ENCODE assay signal across 3 cellular contexts in the genomic region with DNA sequence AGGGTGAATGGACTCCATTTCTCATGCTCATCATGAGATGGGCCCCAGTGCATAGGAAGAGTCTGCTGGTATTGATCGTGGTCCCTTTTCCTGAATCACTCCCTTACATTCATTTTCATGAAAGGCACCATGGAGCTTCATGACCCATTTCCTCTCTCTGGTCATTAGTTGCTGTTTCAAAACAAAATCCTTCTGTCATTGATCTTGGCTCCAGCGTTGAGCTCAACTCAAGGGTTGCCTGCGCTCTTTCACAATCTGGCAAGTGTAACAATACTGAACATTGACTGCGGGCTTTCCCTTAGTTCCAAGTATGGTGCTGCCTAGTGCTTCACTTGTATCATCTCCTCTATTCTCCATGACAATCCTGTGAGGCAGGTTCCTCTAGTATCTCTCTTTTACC.
"Had no signal": no experiment of that assay in that cellular context is flagged by ENCODE, and none has a peak within 500 bp of the region (broad histone marks: within the 10 kb centered on the region; RNA-seq: fewer than 3 reads in every experiment).

No MANE protein-coding gene starts in this region.

- H3K4me3 ChIP-seq: GM12878 had no signal

- ATAC-seq: GM12878 had no signal

- DNase-seq: GDM1, GF-D8 had no signal
